Comparison of ENCODE assay signal across 8 cellular contexts in genomic region chr10:6201511-6201975, GRCh38. TPM values are rescaled to one million over a fixed set of nuclear protein-coding genes. Genes with fewer than 3 reads are reported as not detected.
DNase-seq lines count a peak whose midpoint lies in the region; ATAC-seq and TF ChIP-seq lines count a peak whose summit lies in the region.

No MANE protein-coding gene starts in this region.

- peak in 1 of 2 donors; percentile 23 for TF ChIP-seq POLR2A in heart left ventricle (IDR thresholded peaks at IDR 0.05)

- no peaks in the 10 kb centered on the region for H3K36me3 Mint-ChIP-seq in activated naive CD4-positive, alpha-beta T cell treated with anti-CD3 and anti-CD28 coated beads, Interleukin-2, amount 50 U/mL, for 24 hours
- peaks cover 5% of the 10 kb centered on the region for H3K36me3 Mint-ChIP-seq in progenitor cell of endocrine pancreas (ENCODE audit: insufficient read depth)

- H3K4me3 ChIP-seq in RWPE2 (ENCODE audit: severe bottlenecking) (peak overlapping the region; percentile 67), heart left ventricle (peak overlapping the region; percentile 21 to 89 (median 78))

- H3K27ac ChIP-seq in RWPE2 (ENCODE audit: poor library complexity, severe bottlenecking) (peak overlapping the region; percentile 83), heart left ventricle (peak overlapping the region in 11 of 12 donors; percentile 59 to 99 (median 92))

- DNase-seq in ACHN, result peak; percentile 60
- no peak for DNase-seq in RWPE2 (ENCODE audit: low spot score)
- DNase-seq in heart left ventricle, result peak; percentile 62 to 87 (median 75)
- DNase-seq in progenitor cell of endocrine pancreas (ENCODE audit: low spot score, unreplicated experiment), result peak; percentile 32
- DNase-seq in ureter (ENCODE audit: low spot score), result peak; percentile 80

- no peak for TF ChIP-seq CTCF in RWPE2 (IDR thresholded peaks at IDR 0.05; ENCODE audit: poor library complexity, severe bottlenecking)
- TF ChIP-seq CTCF in heart left ventricle (IDR thresholded peaks at IDR 0.05), result peak in 3 of 12 donors; percentile 8 to 12 (median 9)
- TF ChIP-seq CTCF in progenitor cell of endocrine pancreas (IDR thresholded peaks at IDR 0.05; ENCODE audit: unreplicated experiment), result peak; percentile 8

- H3K4me1 Mint-ChIP-seq in activated naive CD4-positive, alpha-beta T cell treated with anti-CD3 and anti-CD28 coated beads, Interleukin-2, amount 50 U/mL, for 24 hours, result peaks cover 39% of the 10 kb centered on the region
- H3K4me1 Mint-ChIP-seq in progenitor cell of endocrine pancreas (ENCODE audit: low read depth), result peaks cover 20% of the 10 kb centered on the region

- intact Hi-C loops in heart left ventricle (cut with DNase I), result loop anchor here in 8 of 10 donors (2.0 to 10.0 kb wide), 6 partner anchors 34 to 201 kb away; no protein-coding TSS in a partner anchor

- no peaks in the 10 kb centered on the region for H3K27me3 Mint-ChIP-seq in activated naive CD4-positive, alpha-beta T cell treated with anti-CD3 and anti-CD28 coated beads, Interleukin-2, amount 50 U/mL, for 24 hours
- H3K27me3 Mint-ChIP-seq in progenitor cell of endocrine pancreas, result peaks cover 21% of the 10 kb centered on the region

- in situ Hi-C loops in ACHN (cut with HindIII; ENCODE audit: low pct_ligation_motif_present, low pct_unique_long_range_greater_than_20kb, low sequenced_read_pairs), result no loop called here

- WGBS in heart left ventricle, 4 donors, result 0 to 1% (median 0%) methylated on average over 12 to 51 of the region's 51 CpGs

- H3K27ac Mint-ChIP-seq in activated naive CD4-positive, alpha-beta T cell treated with anti-CD3 and anti-CD28 coated beads, Interleukin-2, amount 50 U/mL, for 24 hours, result peak overlapping the region; percentile 70
- H3K27ac Mint-ChIP-seq in progenitor cell of endocrine pancreas, result peak overlapping the region; percentile 87

- H3K4me1 ChIP-seq in RWPE2 (ENCODE audit: insufficient read depth, poor library complexity, severe bottlenecking) (peaks cover 5% of the 10 kb centered on the region), heart left ventricle (peaks cover 0 to 68% (median 30%) of the 10 kb centered on the region in 12 donors)

- H3K4me3 Mint-ChIP-seq in activated naive CD4-positive, alpha-beta T cell treated with anti-CD3 and anti-CD28 coated beads, Interleukin-2, amount 50 U/mL, for 24 hours, result peak overlapping the region; percentile 89
- H3K4me3 Mint-ChIP-seq in progenitor cell of endocrine pancreas (ENCODE audit: low read depth), result peak overlapping the region; percentile 73

- H3K9me3 Mint-ChIP-seq in activated naive CD4-positive, alpha-beta T cell treated with anti-CD3 and anti-CD28 coated beads, Interleukin-2, amount 50 U/mL, for 24 hours, result no peaks in the 10 kb centered on the region
- H3K9me3 Mint-ChIP-seq in progenitor cell of endocrine pancreas (ENCODE audit: low read depth), result no peaks in the 10 kb centered on the region

- H3K36me3 ChIP-seq in RWPE2 (ENCODE audit: low read depth) (no peaks in the 10 kb centered on the region), heart left ventricle (no peaks in the 10 kb centered on the region)

- H3K9me3 ChIP-seq in RWPE2 (ENCODE audit: severe bottlenecking) (no peaks in the 10 kb centered on the region), heart left ventricle (no peaks in the 10 kb centered on the region)

- ATAC-seq in GM18873 (IDR thresholded peaks at IDR 0.05; ENCODE audit: low FRiP score, unreplicated experiment), result peak; percentile 39
- ATAC-seq in HG03196 (IDR thresholded peaks at IDR 0.05; ENCODE audit: unreplicated experiment), result peak; percentile 45
- peak; percentile 57 for ATAC-seq in RWPE2 (ENCODE audit: low read depth)
- peak; percentile 57 to 60 (median 60) for ATAC-seq in heart left ventricle

- H3K27me3 ChIP-seq in RWPE2 (ENCODE audit: insufficient read depth, poor library complexity, severe bottlenecking) (no peaks in the 10 kb centered on the region), heart left ventricle (no peaks in the 10 kb centered on the region)

RNA-seq across cellular contexts. Expression of gene PFKFB3, which starts 1.2 kb away (rescaled TPM):
- total RNA-seq in heart left ventricle (10 to 100 TPM in 7 of 9 donors, 1 to 10 TPM in 2; 8.4 to 53.1 (median 15.1) TPM), progenitor cell of endocrine pancreas (63.9 and 64.5 TPM in 2 replicates), ureter (62.2 TPM)
- polyA plus RNA-seq in heart left ventricle, result 10 to 100 TPM in 1 of 2 donors, 1 to 10 TPM in 1; 6.2 to 11.9 TPM
